9 cellular contexts compared by ENCODE assay signal in the genomic region with DNA sequence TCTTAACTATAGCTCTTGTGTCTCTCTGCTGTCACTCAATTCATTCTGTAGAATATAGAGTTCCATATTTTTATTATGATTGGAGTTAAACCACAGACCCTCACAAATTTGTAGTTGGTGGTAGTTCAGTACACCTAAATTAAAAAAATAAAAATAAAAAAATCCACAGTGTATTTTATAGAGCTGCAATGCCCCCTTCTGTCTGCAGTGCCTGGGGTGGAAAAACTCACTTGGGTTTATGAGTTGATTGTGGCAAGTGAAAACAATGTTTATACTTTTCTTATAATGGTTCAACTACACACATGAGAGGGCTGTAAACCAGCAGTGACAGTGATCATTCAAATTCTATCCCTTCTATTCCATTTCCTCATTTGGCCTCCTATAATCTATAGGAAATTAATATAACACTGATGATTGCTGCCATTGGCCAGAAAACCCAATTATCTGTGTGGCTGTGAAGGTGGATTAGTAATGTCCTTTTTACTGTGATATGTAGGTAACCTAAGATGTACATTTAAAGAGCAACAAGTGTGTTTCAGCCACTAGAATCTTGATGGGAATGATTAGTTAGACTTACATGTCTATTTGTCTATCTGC.
DNase-seq lines count a peak whose midpoint lies in the region; ATAC-seq and TF ChIP-seq lines count a peak whose summit lies in the region.
"Had no signal": no experiment of that assay in that cellular context is flagged by ENCODE, and none has a peak within 500 bp of the region (broad histone marks: within the 10 kb centered on the region; RNA-seq: fewer than 3 reads in every experiment).

No MANE protein-coding gene starts in this region.

- H3K4me1 ChIP-seq in lung (ENCODE audit: control insufficient read depth in 2 of 2, insufficient read depth in 2 of 2, low read length in 2 of 2): peaks cover 0 to 2% of the 10 kb centered on the region in 2 donors

- ATAC-seq in lung (ENCODE audit: insufficient read depth, low FRiP score) (peak; percentile 66), GM19455 (IDR thresholded peaks at IDR 0.05; ENCODE audit: unreplicated experiment) (no peak)
- no peak for ATAC-seq in activated T-cell treated with anti-CD3 and anti-CD28 coated beads, Interleukin-2, amount 50 U/mL, for 72 hours (replicated peaks in 1 of 2)

- no peak overlapping the region for H3K27ac Mint-ChIP-seq in activated T-cell treated with anti-CD3 and anti-CD28 coated beads, Interleukin-2, amount 50 U/mL, for 72 hours

- no peak overlapping the region for H3K4me3 ChIP-seq in cardiac fibroblast (replicated peaks in 1 of 2; ENCODE audit: low read depth in 2 of 2, low read length in 2 of 2)
- no peak overlapping the region for H3K4me3 ChIP-seq in lung

- H3K4me3 Mint-ChIP-seq in activated T-cell treated with anti-CD3 and anti-CD28 coated beads, Interleukin-2, amount 50 U/mL, for 72 hours: no peak overlapping the region

- H3K9me3 Mint-ChIP-seq in activated T-cell treated with anti-CD3 and anti-CD28 coated beads, Interleukin-2, amount 50 U/mL, for 72 hours: no peaks in the 10 kb centered on the region

- H3K27me3 Mint-ChIP-seq in activated T-cell treated with anti-CD3 and anti-CD28 coated beads, Interleukin-2, amount 50 U/mL, for 72 hours (ENCODE audit: low read depth): no peaks in the 10 kb centered on the region

- peak; percentile 75 for TF ChIP-seq CTCF in AG09319 (IDR thresholded peaks at IDR 0.05; ENCODE audit: low read depth, low read length)
- TF ChIP-seq CTCF in cardiac fibroblast (IDR thresholded peaks at IDR 0.05; ENCODE audit: low read depth, low read length): peak; percentile 72
- TF ChIP-seq CTCF in lung (IDR thresholded peaks at IDR 0.05; ENCODE audit: control extremely low read depth, extremely low read depth): no peak

- H3K9me3 ChIP-seq in lung (ENCODE audit: control insufficient read depth in 2 of 2, insufficient read depth in 1 of 2, low read length in 1 of 2): no peaks in the 10 kb centered on the region

- DNase-seq in AG09319 (ENCODE audit: extremely low read depth, low read depth): no peak
- DNase-seq in cardiac fibroblast (ENCODE audit: low read depth in 2 of 2): peak; percentile 47 to 48
- DNase-seq in lung (ENCODE audit: low spot score): no peak
- no peak for DNase-seq in COLO668 (lab: John Stamatoyannopoulos, UW; ENCODE audit: unreplicated experiment)
- DNase-seq in NCI-H1105 (lab: John Stamatoyannopoulos, UW): no peak
- DNase-seq in activated T-cell treated with anti-CD3 and anti-CD28 coated beads, Interleukin-2, amount 50 U/mL, for 72 hours: no peak
- DNase-seq: SIG-M5 had no signal

- no peaks in the 10 kb centered on the region for H3K36me3 ChIP-seq in lung (ENCODE audit: control insufficient read depth in 2 of 2, insufficient read depth in 2 of 2, low read length in 2 of 2)

- no peak for TF ChIP-seq EP300 in Ishikawa (IDR thresholded peaks at IDR 0.05; ENCODE audit: borderline replicate concordance)

- TF ChIP-seq RAD21 in Ishikawa (IDR thresholded peaks at IDR 0.05; ENCODE audit: low read depth): peak; percentile 62

- no peaks in the 10 kb centered on the region for H3K36me3 Mint-ChIP-seq in activated T-cell treated with anti-CD3 and anti-CD28 coated beads, Interleukin-2, amount 50 U/mL, for 72 hours (ENCODE audit: insufficient read depth in 2 of 2)

- no peak overlapping the region for H3K27ac ChIP-seq in lung (ENCODE audit: low read depth in 1 of 2, low read length in 1 of 2)

- no peaks in the 10 kb centered on the region for H3K27me3 ChIP-seq in lung (ENCODE audit: control insufficient read depth, insufficient read depth)

- H3K4me1 Mint-ChIP-seq in activated T-cell treated with anti-CD3 and anti-CD28 coated beads, Interleukin-2, amount 50 U/mL, for 72 hours (ENCODE audit: low read depth): no peaks in the 10 kb centered on the region

TF ChIP-seq in Ishikawa, 13 proteins besides CTCF, POLR2A, EP300 and RAD21:
- TF ChIP-seq TEAD4 (IDR thresholded peaks at IDR 0.05) (no peak), YY1 (IDR thresholded peaks at IDR 0.05; ENCODE audit: low read depth) (no peak), FOXM1 (IDR thresholded peaks at IDR 0.05; ENCODE audit: borderline replicate concordance, low read depth) (no peak), CEBPB (IDR thresholded peaks at IDR 0.05) (no peak), ZBTB7A (IDR thresholded peaks at IDR 0.05; ENCODE audit: low read depth) (no peak), TAF1 (IDR thresholded peaks at IDR 0.05; ENCODE audit: low read depth) (no peak), EGR1 (IDR thresholded peaks at IDR 0.05) (no peak), NFIC (IDR thresholded peaks at IDR 0.05) (no peak), CREB1 (IDR thresholded peaks at IDR 0.05; ENCODE audit: low read depth) (no peak), TCF12 (IDR thresholded peaks at IDR 0.05; ENCODE audit: low read depth) (no peak), REST (IDR thresholded peaks at IDR 0.05; ENCODE audit: low read depth) (no peak)
- TF ChIP-seq, protein P1, sequence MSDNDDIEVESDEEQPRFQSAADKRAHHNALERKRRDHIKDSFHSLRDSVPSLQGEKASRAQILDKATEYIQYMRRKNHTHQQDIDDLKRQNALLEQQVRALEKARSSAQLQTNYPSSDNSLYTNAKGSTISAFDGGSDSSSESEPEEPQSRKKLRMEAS (IDR thresholded peaks at IDR 0.05): no peak
- TF ChIP-seq, protein P2, sequence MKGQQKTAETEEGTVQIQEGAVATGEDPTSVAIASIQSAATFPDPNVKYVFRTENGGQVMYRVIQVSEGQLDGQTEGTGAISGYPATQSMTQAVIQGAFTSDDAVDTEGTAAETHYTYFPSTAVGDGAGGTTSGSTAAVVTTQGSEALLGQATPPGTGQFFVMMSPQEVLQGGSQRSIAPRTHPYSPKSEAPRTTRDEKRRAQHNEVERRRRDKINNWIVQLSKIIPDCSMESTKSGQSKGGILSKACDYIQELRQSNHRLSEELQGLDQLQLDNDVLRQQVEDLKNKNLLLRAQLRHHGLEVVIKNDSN (IDR thresholded peaks at IDR 0.05): no peak

Comparison
In these comparisons a context has a peak if more than half of its experiments do, and no peak if none do; other contexts are left out.
1. DNase-seq: peak in cardiac fibroblast (2 of 2); none in AG09319 (single experiment), lung (single experiment), COLO668 (single experiment), NCI-H1105 (single experiment) and activated T-cell treated with anti-CD3 and anti-CD28 coated beads, Interleukin-2, amount 50 U/mL, for 72 hours (0 of 2).